ENCODE assay signal across 20 cellular contexts in genomic region chr7:154696556-154696955, GRCh38.
"Had no signal": no experiment of that assay in that cellular context is flagged by ENCODE, and none has a peak within 500 bp of the region (broad histone marks: within the 10 kb centered on the region; RNA-seq: fewer than 3 reads in every experiment).

No MANE protein-coding gene starts in this region.

- DNase-seq: hippocampal formation; kidney glomerular epithelial cell; left cardiac atrium; left ventricle myocardium superior; midbrain; mucosa of descending colon; naive thymus-derived CD4-positive, alpha-beta T cell; pancreas; posterior cingulate gyrus; retina; right cardiac atrium; stimulated activated CD4-positive, alpha-beta T cell treated with anti-CD3 and anti-CD28 coated beads, Interleukin-12 subunit alpha, Interleukin-12 subunit beta, amount 100 ng/mL, for 4 hours; stimulated activated CD4-positive, alpha-beta T cell treated with anti-CD3 and anti-CD28 coated beads, Interleukin-15, amount 100 ng/mL, for 24 hours; stimulated activated CD4-positive, alpha-beta T cell treated with anti-CD3 and anti-CD28 coated beads, Interleukin-4, amount 100 ng/mL, for 4 hours; stimulated activated CD8-positive, alpha-beta memory T cell treated with anti-CD3 and anti-CD28 coated beads, Interleukin-4, amount 100 ng/mL, for 48 hours; stimulated activated naive CD4-positive, alpha-beta T cell; stomach; testis; thyroid gland; transverse colon had no signal
